In the genomic region with DNA sequence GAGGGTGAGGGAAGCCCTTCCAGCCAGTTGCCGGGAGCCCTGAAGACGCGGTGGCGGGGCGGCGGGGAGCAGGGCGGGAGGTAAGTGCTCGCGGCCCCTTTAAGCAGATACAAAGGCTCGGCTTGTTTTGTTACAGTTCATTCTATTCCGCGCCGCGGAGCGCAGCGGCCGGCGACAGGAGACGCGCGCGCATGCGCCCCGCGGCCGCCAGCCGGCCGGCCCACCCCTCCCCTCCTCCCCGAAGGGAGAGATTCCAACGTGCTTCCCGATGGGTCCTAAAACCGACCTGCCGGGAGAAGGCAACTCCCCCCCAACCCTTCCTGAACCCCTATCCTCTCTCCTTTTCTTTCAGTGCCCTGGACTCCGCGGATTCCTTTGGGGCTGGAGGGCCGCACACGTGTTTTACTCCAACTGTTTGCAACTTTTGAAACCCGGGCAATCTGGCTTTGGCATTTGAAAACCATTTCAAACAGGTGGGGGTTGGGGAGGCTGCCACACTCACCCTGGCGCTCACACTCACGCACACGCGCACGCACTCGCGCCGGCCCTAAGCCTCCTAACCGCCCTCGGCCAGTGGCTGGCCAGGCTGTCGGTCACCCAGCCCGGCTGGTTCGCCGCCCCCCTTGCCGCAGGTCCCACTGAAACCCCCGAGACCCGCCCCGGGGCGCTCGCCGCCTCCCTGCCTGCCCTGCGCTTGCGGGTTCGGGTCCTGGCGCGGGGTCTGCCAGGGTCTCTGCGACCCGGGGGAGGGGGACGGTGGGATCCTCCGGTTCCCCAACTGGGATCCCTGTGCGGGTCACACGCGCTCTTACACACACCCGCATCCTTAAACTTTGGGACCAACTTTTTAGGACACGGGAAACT, we compare ENCODE assay signal across 8 cellular contexts. TPM values are rescaled to one million over a fixed set of nuclear protein-coding genes. Genes with fewer than 3 reads are reported as not detected.
A peak's percentile ranks its signal among the peaks of the same experiment; 100 is the strongest.
DNase-seq lines count a peak whose midpoint lies in the region; ATAC-seq, FAIRE-seq and TF ChIP-seq lines count a peak whose summit lies in the region.

A gene (minus strand): TSS at position 193 of the 864 bp plus-strand sequence. CDS start 610 bp downstream, outside the sequence.

- no peaks in the 10 kb centered on the region for H3K36me3 ChIP-seq in duodenal mucosa (ENCODE audit: control insufficient read depth in 1 of 2, insufficient read depth in 2 of 2, low read length in 2 of 2)
- no peaks in the 10 kb centered on the region for H3K36me3 ChIP-seq in liver (ENCODE audit: control insufficient read depth in 4 of 4, insufficient read depth in 3 of 4, low read depth in 1 of 4, low read length in 3 of 4)

- H3K4me3 ChIP-seq in duodenal mucosa (ENCODE audit: low read depth in 1 of 2, low read length in 2 of 2) (peak within 1 kb of the TSS; percentile 92), liver (ENCODE audit: low read depth in 1 of 3, low read length in 3 of 3) (peak within 1 kb of the TSS; percentile 79 to 90 (median 80))

- peak within 1 kb of the TSS; percentile 72 to 86 for H3K9ac ChIP-seq in duodenal mucosa (ENCODE audit: low read depth in 1 of 2, low read length in 2 of 2)
- H3K9ac ChIP-seq in liver (ENCODE audit: low read depth in 1 of 2, low read length in 2 of 2), result peak within 1 kb of the TSS; percentile 84 to 88

- no peaks in the 10 kb centered on the region for H3K9me3 ChIP-seq in T-helper 17 cell (ENCODE audit: control insufficient read depth, low read length, poor library complexity, severe bottlenecking)
- H3K9me3 ChIP-seq in duodenal mucosa (ENCODE audit: control insufficient read depth in 1 of 2, low read length in 2 of 2), result no peaks in the 10 kb centered on the region
- no peaks in the 10 kb centered on the region for H3K9me3 ChIP-seq in liver (ENCODE audit: control insufficient read depth in 4 of 4, low read length in 3 of 4)

- no peaks in the 10 kb centered on the region for H3K27me3 ChIP-seq in duodenal mucosa (ENCODE audit: control insufficient read depth in 1 of 2, insufficient read depth in 2 of 2, low read length in 2 of 2)
- H3K27me3 ChIP-seq in liver (ENCODE audit: control insufficient read depth in 4 of 4, insufficient read depth in 4 of 4, low read length in 3 of 4), result no peaks in the 10 kb centered on the region

- peak within 1 kb of the TSS; percentile 83 for H3K27ac ChIP-seq in duodenal mucosa (ENCODE audit: low read depth, low read length)
- H3K27ac ChIP-seq in liver (ENCODE audit: low read depth in 1 of 2, low read length in 2 of 2), result peak within 1 kb of the TSS; percentile 95 to 96

- H3K27me3 Mint-ChIP-seq in T-helper 17 cell, result peaks cover 84% of the 10 kb centered on the region

- peaks cover 10% of the 10 kb centered on the region for H3K4me1 Mint-ChIP-seq in T-helper 17 cell

- no peak within 1 kb of the TSS for H3K27ac Mint-ChIP-seq in T-helper 17 cell

- peak in 1 of 2 donors; percentile 2 for TF ChIP-seq RAD21 in liver (IDR thresholded peaks at IDR 0.05)

- ATAC-seq in HG02870 (IDR thresholded peaks at IDR 0.05; ENCODE audit: unreplicated experiment) (peak; percentile 90), T-helper 17 cell (no peak)

- FAIRE-seq in GM12891 (lab: Jason Lieb, UNC), result no peak

- no peak for TF ChIP-seq POLR2A in GM12891 (IDR thresholded peaks at IDR 0.05; ENCODE audit: low read depth, low read length)

- peak within 1 kb of the TSS; percentile 77 for H3K4me3 Mint-ChIP-seq in T-helper 17 cell

- no peak for TF ChIP-seq CTCF in liver (IDR thresholded peaks at IDR 0.05; ENCODE audit: low read depth, low read length, missing input control)

- H3K4me1 ChIP-seq in duodenal mucosa (ENCODE audit: control insufficient read depth in 1 of 2, insufficient read depth in 2 of 2, low read length in 2 of 2) (peaks cover 14 to 24% of the 10 kb centered on the region in 2 donors), liver (ENCODE audit: control insufficient read depth in 4 of 4, insufficient read depth in 4 of 4, low read length in 3 of 4) (peaks cover 0 to 31% (median 16%) of the 10 kb centered on the region in 4 donors)

- H3K36me3 Mint-ChIP-seq in T-helper 17 cell (ENCODE audit: low read depth), result peaks cover 5% of the 10 kb centered on the region

- WGBS in liver, result under 1% methylated on average over 73 of the region's 73 CpGs

- peak; percentile 87 for DNase-seq in 8988T
- peak; percentile 73 for DNase-seq in GM12891 (ENCODE audit: insufficient read length, low spot score)
- peak; percentile 69 for DNase-seq in NCI-H1436 (lab: John Stamatoyannopoulos, UW)
- DNase-seq in T-helper 17 cell, result no peak
- DNase-seq in stimulated activated CD4-positive, alpha-beta T cell treated with anti-CD3 and anti-CD28 coated beads, Interleukin-4, amount 100 ng/mL, for 24 hours, result peak; percentile 13

TF ChIP-seq in GM12891, 5 proteins besides CTCF, POLR2A, EP300 and RAD21:
- TF ChIP-seq SPI1 (IDR thresholded peaks at IDR 0.05; ENCODE audit: low read depth, low read length) (no peak), TAF1 (IDR thresholded peaks at IDR 0.05; ENCODE audit: low read depth, low read length) (no peak), PAX5 (IDR thresholded peaks at IDR 0.05; ENCODE audit: insufficient read depth, low read length, severe bottlenecking) (no peak), POLR2AphosphoS5 (IDR thresholded peaks at IDR 0.05; ENCODE audit: low read depth, low read length) (no peak), POU2F2 (IDR thresholded peaks at IDR 0.05; ENCODE audit: low read depth, low read length) (no peak)

TF ChIP-seq in liver, 16 proteins besides CTCF, POLR2A, EP300 and RAD21:
- TF ChIP-seq, protein P1, sequence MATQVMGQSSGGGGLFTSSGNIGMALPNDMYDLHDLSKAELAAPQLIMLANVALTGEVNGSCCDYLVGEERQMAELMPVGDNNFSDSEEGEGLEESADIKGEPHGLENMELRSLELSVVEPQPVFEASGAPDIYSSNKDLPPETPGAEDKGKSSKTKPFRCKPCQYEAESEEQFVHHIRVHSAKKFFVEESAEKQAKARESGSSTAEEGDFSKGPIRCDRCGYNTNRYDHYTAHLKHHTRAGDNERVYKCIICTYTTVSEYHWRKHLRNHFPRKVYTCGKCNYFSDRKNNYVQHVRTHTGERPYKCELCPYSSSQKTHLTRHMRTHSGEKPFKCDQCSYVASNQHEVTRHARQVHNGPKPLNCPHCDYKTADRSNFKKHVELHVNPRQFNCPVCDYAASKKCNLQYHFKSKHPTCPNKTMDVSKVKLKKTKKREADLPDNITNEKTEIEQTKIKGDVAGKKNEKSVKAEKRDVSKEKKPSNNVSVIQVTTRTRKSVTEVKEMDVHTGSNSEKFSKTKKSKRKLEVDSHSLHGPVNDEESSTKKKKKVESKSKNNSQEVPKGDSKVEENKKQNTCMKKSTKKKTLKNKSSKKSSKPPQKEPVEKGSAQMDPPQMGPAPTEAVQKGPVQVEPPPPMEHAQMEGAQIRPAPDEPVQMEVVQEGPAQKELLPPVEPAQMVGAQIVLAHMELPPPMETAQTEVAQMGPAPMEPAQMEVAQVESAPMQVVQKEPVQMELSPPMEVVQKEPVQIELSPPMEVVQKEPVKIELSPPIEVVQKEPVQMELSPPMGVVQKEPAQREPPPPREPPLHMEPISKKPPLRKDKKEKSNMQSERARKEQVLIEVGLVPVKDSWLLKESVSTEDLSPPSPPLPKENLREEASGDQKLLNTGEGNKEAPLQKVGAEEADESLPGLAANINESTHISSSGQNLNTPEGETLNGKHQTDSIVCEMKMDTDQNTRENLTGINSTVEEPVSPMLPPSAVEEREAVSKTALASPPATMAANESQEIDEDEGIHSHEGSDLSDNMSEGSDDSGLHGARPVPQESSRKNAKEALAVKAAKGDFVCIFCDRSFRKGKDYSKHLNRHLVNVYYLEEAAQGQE (IDR thresholded peaks at IDR 0.05), result peak; percentile 42
- TF ChIP-seq, protein P2, sequence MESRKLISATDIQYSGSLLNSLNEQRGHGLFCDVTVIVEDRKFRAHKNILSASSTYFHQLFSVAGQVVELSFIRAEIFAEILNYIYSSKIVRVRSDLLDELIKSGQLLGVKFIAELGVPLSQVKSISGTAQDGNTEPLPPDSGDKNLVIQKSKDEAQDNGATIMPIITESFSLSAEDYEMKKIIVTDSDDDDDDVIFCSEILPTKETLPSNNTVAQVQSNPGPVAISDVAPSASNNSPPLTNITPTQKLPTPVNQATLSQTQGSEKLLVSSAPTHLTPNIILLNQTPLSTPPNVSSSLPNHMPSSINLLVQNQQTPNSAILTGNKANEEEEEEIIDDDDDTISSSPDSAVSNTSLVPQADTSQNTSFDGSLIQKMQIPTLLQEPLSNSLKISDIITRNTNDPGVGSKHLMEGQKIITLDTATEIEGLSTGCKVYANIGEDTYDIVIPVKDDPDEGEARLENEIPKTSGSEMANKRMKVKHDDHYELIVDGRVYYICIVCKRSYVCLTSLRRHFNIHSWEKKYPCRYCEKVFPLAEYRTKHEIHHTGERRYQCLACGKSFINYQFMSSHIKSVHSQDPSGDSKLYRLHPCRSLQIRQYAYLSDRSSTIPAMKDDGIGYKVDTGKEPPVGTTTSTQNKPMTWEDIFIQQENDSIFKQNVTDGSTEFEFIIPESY (IDR thresholded peaks at IDR 0.05), result peak; percentile 32
- TF ChIP-seq FOXA2 (IDR thresholded peaks at IDR 0.05) (no peak), TAF1 (conservative IDR thresholded peaks at IDR 0.05) (peak; percentile 44), EGR1 (IDR thresholded peaks at IDR 0.05; ENCODE audit: low read depth in 2 of 2) (no peak), YY1 (IDR thresholded peaks at IDR 0.05) (peak; percentile 7), HNF4A (conservative IDR thresholded peaks at IDR 0.05) (peak; percentile 19 to 38), HNF4G (IDR thresholded peaks at IDR 0.05) (no peak), SP1 (IDR thresholded peaks at IDR 0.05) (peak; percentile 59), FOXA1 (IDR thresholded peaks at IDR 0.05) (no peak)
- TF ChIP-seq, protein P3, sequence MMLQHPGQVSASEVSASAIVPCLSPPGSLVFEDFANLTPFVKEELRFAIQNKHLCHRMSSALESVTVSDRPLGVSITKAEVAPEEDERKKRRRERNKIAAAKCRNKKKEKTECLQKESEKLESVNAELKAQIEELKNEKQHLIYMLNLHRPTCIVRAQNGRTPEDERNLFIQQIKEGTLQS (IDR thresholded peaks at IDR 0.05), result no peak
- TF ChIP-seq, protein P4, sequence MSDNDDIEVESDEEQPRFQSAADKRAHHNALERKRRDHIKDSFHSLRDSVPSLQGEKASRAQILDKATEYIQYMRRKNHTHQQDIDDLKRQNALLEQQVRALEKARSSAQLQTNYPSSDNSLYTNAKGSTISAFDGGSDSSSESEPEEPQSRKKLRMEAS (IDR thresholded peaks at IDR 0.05), result no peak

RNA-seq across cellular contexts. Expression of the gene that starts here (rescaled TPM):
- 0.08 TPM for polyA plus RNA-seq in GM12891 (2012; ENCODE audit: low read depth, missing spikeins)
- total RNA-seq in T-helper 17 cell (not detected), liver (10 to 100 TPM; 18.1 to 68.8 TPM)
- 1 to 10 TPM; 9.6 to 9.9 TPM for polyA plus RNA-seq in liver

Comparison
In these comparisons a context has a peak if more than half of its experiments do, and no peak if none do; other contexts are left out.
1. RNA of the gene that starts here (total RNA-seq): 18.1 to 68.8 TPM in liver; not detected in T-helper 17 cell; every median in the first group is over 10 times any median in the second.
2. DNase-seq: peak in 8988T (single experiment), GM12891 (single experiment), NCI-H1436 (single experiment) and stimulated activated CD4-positive, alpha-beta T cell treated with anti-CD3 and anti-CD28 coated beads, Interleukin-4, amount 100 ng/mL, for 24 hours (single experiment); none in T-helper 17 cell (0 of 3).